Comparison of ENCODE assay signal across 9 cellular contexts in genomic region chr15:88449581-88449980, GRCh38.
"Had no signal": no experiment of that assay in that cellular context is flagged by ENCODE, and none has a peak within 500 bp of the region (broad histone marks: within the 10 kb centered on the region; RNA-seq: fewer than 3 reads in every experiment).

No MANE protein-coding gene starts in this region.

- H3K4me3 Mint-ChIP-seq: activated B cell treated with CpG ODN at 0.5 μM for 24 hours; activated CD4-positive, alpha-beta memory T cell treated with anti-CD3 and anti-CD28 coated beads, Interleukin-2, amount 10 ng/mL, durations not matched to agents 7 days and 5 days; activated CD4-positive, alpha-beta T cell treated with anti-CD3 and anti-CD28 coated beads, Interleukin-2, amount 10 ng/mL, durations not matched to agents 7 days and 5 days; activated naive CD8-positive, alpha-beta T cell treated with anti-CD3 and anti-CD28 coated beads, Interleukin-2, amount 10 ng/mL, durations not matched to agents 7 days and 5 days; T-cell had no signal

- H3K36me3 ChIP-seq: adrenal gland had no signal

- H3K4me1 Mint-ChIP-seq: activated B cell treated with CpG ODN at 0.5 μM for 24 hours had no signal

- DNase-seq: SIG-M5 had no signal

- H3K36me3 Mint-ChIP-seq: activated naive CD8-positive, alpha-beta T cell treated with anti-CD3 and anti-CD28 coated beads, Interleukin-2, amount 10 ng/mL, durations not matched to agents 7 days and 5 days; T-cell had no signal

- H3K27ac ChIP-seq: adrenal gland had no signal

- H3K9me3 Mint-ChIP-seq: activated B cell treated with CpG ODN at 0.5 μM for 24 hours; activated CD4-positive, alpha-beta memory T cell treated with anti-CD3 and anti-CD28 coated beads, Interleukin-2, amount 10 ng/mL, durations not matched to agents 7 days and 5 days; activated CD4-positive, alpha-beta T cell treated with anti-CD3 and anti-CD28 coated beads, Interleukin-2, amount 10 ng/mL, durations not matched to agents 7 days and 5 days; activated naive CD8-positive, alpha-beta T cell treated with anti-CD3 and anti-CD28 coated beads, Interleukin-2, amount 10 ng/mL, durations not matched to agents 7 days and 5 days had no signal

- H3K27me3 ChIP-seq: adrenal gland had no signal

- FAIRE-seq: colon, TTC549 had no signal

- H3K27ac Mint-ChIP-seq: activated B cell treated with CpG ODN at 0.5 μM for 24 hours; activated CD4-positive, alpha-beta memory T cell treated with anti-CD3 and anti-CD28 coated beads, Interleukin-2, amount 10 ng/mL, durations not matched to agents 7 days and 5 days; activated CD4-positive, alpha-beta T cell treated with anti-CD3 and anti-CD28 coated beads, Interleukin-2, amount 10 ng/mL, durations not matched to agents 7 days and 5 days; activated naive CD8-positive, alpha-beta T cell treated with anti-CD3 and anti-CD28 coated beads, Interleukin-2, amount 10 ng/mL, durations not matched to agents 7 days and 5 days; T-cell had no signal

- H3K4me3 ChIP-seq: adrenal gland had no signal

- H3K27me3 Mint-ChIP-seq: activated CD4-positive, alpha-beta T cell treated with anti-CD3 and anti-CD28 coated beads, Interleukin-2, amount 10 ng/mL, durations not matched to agents 7 days and 5 days had no signal

- H3K9me3 ChIP-seq: adrenal gland had no signal
